33 cellular contexts compared by ENCODE assay signal in the genomic region with DNA sequence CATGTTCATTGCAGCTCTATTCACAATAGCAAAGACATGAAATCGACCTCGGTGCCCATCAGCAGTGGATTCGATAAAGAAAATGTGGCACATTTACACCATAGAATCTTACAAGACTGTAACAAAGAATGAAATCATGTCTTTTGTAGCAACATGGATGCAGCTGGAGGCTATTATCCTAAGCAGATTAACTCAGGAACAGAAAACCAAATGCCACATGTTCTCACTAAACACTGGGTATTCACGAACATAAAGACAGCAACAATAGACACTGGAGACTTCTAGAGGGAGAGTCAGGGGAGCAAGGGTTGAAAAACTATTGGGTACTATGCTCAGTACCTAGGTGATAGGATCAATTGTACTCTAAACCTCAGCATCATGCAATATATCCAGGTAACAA.
"Had no signal": no experiment of that assay in that cellular context is flagged by ENCODE, and none has a peak within 500 bp of the region (broad histone marks: within the 10 kb centered on the region; RNA-seq: fewer than 3 reads in every experiment).

No MANE protein-coding gene starts in this region.

- H3K9me3 ChIP-seq: MG63 had no signal

- H3K27me3 Mint-ChIP-seq: activated B cell treated with CpG ODN at 0.5 μM for 24 hours; activated CD4-positive, alpha-beta memory T cell treated with anti-CD3 and anti-CD28 coated beads for 36 hours; activated naive CD8-positive, alpha-beta T cell; activated naive CD8-positive, alpha-beta T cell treated with anti-CD3 and anti-CD28 coated beads, Interleukin-2, amount 50 U/mL, for 24 hours; central memory CD8-positive, alpha-beta T cell had no signal

- H3K4me1 Mint-ChIP-seq: activated B cell treated with CpG ODN at 0.5 μM for 24 hours; central memory CD8-positive, alpha-beta T cell had no signal

- H3K27me3 ChIP-seq: cardiac muscle cell, MG63 had no signal

- H3K36me3 ChIP-seq: cardiac muscle cell, MG63 had no signal

- ATAC-seq: activated naive CD8-positive, alpha-beta T cell treated with anti-CD3 and anti-CD28 coated beads, Interleukin-2, amount 50 U/mL, for 24 hours; activated T-cell treated with anti-CD3 and anti-CD28 coated beads, Interleukin-2, amount 50 U/mL, for 4 hours; Panc1 had no signal

- H3K27ac ChIP-seq: cardiac muscle cell, VCaP had no signal

- H3K4me3 ChIP-seq: cardiac muscle cell, MG63 had no signal

- DNase-seq: activated B cell treated with CpG ODN at 0.5 μM for 24 hours; activated CD4-positive, alpha-beta memory T cell treated with anti-CD3 and anti-CD28 coated beads for 36 hours; activated CD4-positive, alpha-beta T cell treated with anti-CD3 and anti-CD28 coated beads for 4 hours; activated CD4-positive, alpha-beta T cell treated with anti-CD3 and anti-CD28 coated beads, Interleukin-2, amount 50 U/mL, for 1 hour; activated CD4-positive, CD25-positive, alpha-beta regulatory T cell treated with anti-CD3 and anti-CD28 coated beads, Interleukin-2, amount 50 U/mL, for 72 hours; activated CD8-positive, alpha-beta memory T cell treated with anti-CD3 and anti-CD28 coated beads, Interleukin-2, amount 50 U/mL, for 4 hours; activated gamma-delta T cell treated with Interleukin-2 at 50 U/mL for 16 hours; activated naive CD4-positive, alpha-beta T cell treated with anti-CD3 and anti-CD28 coated beads for 36 hours; activated naive CD8-positive, alpha-beta T cell treated with anti-CD3 and anti-CD28 coated beads, Interleukin-2, amount 50 U/mL, for 24 hours; activated T-cell treated with anti-CD3 and anti-CD28 coated beads for 4 hours; activated T-cell treated with anti-CD3 and anti-CD28 coated beads, Interleukin-2, amount 50 U/mL, for 4 hours; anterior cingulate cortex; Kasumi-1; MG63; NCI-H1048; NCI-H1105 treated with DMSO at 0.1 percent for 48 hours; NCI-H1436; NCI-H1694; NCI-H2081 treated with DMSO at 0.1 percent for 48 hours; NCI-H226; NCI-H526; NCI-H748 treated with DMSO at 0.1 percent for 48 hours; SHP77 treated with DMSO at 0.1 percent for 48 hours; SW 1271; T-helper 1 cell; T-helper 2 cell; T-helper 9 cell had no signal

- H3K36me3 Mint-ChIP-seq: activated CD4-positive, alpha-beta memory T cell treated with anti-CD3 and anti-CD28 coated beads for 36 hours; activated naive CD8-positive, alpha-beta T cell had no signal

- H3K27ac Mint-ChIP-seq: activated B cell treated with CpG ODN at 0.5 μM for 24 hours; activated CD4-positive, alpha-beta memory T cell treated with anti-CD3 and anti-CD28 coated beads for 36 hours; activated naive CD4-positive, alpha-beta T cell treated with anti-CD3 and anti-CD28 coated beads for 36 hours; activated naive CD8-positive, alpha-beta T cell; activated naive CD8-positive, alpha-beta T cell treated with anti-CD3 and anti-CD28 coated beads, Interleukin-2, amount 50 U/mL, for 24 hours; activated T-helper 1 cell treated with anti-CD3 and anti-CD28 coated beads, Interleukin-12 subunit alpha, Interleukin-12 subunit beta, Interleukin-2, Interleukin-4 antibody, amounts not matched to agents 30 ng/mL and 10 ng/mL and 1 ng/mL, durations not matched to agents 14 hours and 24 hours and 36 hours had no signal

- H3K9me3 Mint-ChIP-seq: activated B cell treated with CpG ODN at 0.5 μM for 24 hours; activated CD4-positive, alpha-beta memory T cell treated with anti-CD3 and anti-CD28 coated beads for 36 hours; activated naive CD4-positive, alpha-beta T cell treated with anti-CD3 and anti-CD28 coated beads for 36 hours; activated naive CD8-positive, alpha-beta T cell treated with anti-CD3 and anti-CD28 coated beads, Interleukin-2, amount 50 U/mL, for 24 hours; activated T-cell treated with anti-CD3 and anti-CD28 coated beads, Interleukin-2, amount 50 U/mL, for 4 hours; activated T-helper 1 cell treated with anti-CD3 and anti-CD28 coated beads, Interleukin-12 subunit alpha, Interleukin-12 subunit beta, Interleukin-2, Interleukin-4 antibody, amounts not matched to agents 30 ng/mL and 10 ng/mL and 1 ng/mL, durations not matched to agents 14 hours and 24 hours and 36 hours; central memory CD8-positive, alpha-beta T cell had no signal

- H3K4me3 Mint-ChIP-seq: activated B cell treated with CpG ODN at 0.5 μM for 24 hours; activated CD4-positive, alpha-beta memory T cell treated with anti-CD3 and anti-CD28 coated beads for 36 hours; activated naive CD4-positive, alpha-beta T cell treated with anti-CD3 and anti-CD28 coated beads for 36 hours; activated naive CD8-positive, alpha-beta T cell; activated naive CD8-positive, alpha-beta T cell treated with anti-CD3 and anti-CD28 coated beads, Interleukin-2, amount 50 U/mL, for 24 hours; activated T-cell treated with anti-CD3 and anti-CD28 coated beads, Interleukin-2, amount 50 U/mL, for 4 hours; activated T-helper 1 cell treated with anti-CD3 and anti-CD28 coated beads, Interleukin-12 subunit alpha, Interleukin-12 subunit beta, Interleukin-2, Interleukin-4 antibody, amounts not matched to agents 30 ng/mL and 10 ng/mL and 1 ng/mL, durations not matched to agents 14 hours and 24 hours and 36 hours; central memory CD8-positive, alpha-beta T cell had no signal
